1 cellular context compared by ENCODE assay signal in the genomic region with DNA sequence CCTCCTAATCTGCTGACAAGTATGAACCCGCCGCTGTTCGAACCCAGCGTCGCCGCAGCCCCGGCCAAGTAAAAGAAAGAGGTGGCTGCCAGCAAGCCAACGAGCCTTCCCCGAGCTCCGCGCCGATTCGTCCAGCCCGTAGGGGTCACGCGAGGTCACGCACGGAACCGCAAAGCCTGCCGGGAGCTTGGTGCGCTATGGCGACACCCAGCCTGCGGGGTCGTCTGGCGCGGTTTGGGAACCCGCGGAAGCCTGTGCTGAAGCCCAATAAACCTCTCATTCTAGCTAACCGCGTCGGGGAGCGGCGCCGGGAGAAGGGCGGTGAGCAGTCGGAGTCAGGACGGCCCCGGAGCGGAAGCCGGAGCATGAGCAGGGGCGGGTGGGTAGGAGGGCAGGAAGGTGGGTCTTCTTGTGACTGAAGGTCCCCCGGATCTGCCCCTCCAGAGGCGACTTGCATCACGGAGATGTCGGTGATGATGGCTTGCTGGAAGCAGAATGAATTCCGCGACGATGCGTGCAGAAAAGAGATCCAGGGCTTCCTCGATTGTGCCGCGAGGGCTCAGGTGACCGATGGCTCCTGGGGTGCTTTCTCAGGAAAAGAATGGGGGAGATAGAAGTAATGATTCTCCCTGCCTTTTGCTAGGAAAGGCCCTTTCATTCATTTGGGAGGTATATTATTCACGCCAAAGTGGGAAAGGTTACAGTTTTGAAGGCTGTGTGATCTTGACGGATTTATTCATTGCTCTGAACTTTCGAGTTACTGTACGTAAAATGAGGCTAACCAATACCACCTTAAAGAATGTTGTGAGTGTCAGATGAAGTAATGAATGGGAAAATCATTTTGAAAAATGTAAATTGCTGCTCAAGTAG.
TF ChIP-seq lines count a peak whose summit lies in the region.

Gene CHCHD1 (plus strand): TSS at position 170 of the 870 bp plus-strand sequence. CDS start 28 bp downstream, at position 198.

TF ChIP-seq in IMR-90, 13 proteins besides CTCF, POLR2A, EP300 and RAD21:
- TF ChIP-seq, protein P1, sequence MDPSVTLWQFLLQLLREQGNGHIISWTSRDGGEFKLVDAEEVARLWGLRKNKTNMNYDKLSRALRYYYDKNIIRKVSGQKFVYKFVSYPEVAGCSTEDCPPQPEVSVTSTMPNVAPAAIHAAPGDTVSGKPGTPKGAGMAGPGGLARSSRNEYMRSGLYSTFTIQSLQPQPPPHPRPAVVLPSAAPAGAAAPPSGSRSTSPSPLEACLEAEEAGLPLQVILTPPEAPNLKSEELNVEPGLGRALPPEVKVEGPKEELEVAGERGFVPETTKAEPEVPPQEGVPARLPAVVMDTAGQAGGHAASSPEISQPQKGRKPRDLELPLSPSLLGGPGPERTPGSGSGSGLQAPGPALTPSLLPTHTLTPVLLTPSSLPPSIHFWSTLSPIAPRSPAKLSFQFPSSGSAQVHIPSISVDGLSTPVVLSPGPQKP (IDR thresholded peaks at IDR 0.05; ENCODE audit: borderline replicate concordance, low read depth, low read length): no peak
- TF ChIP-seq BHLHE40 (IDR thresholded peaks at IDR 0.05; ENCODE audit: low read depth, low read length): peak; percentile 54
- TF ChIP-seq MAFK (IDR thresholded peaks at IDR 0.05; ENCODE audit: low read depth, low read length): no peak
- peak; percentile 10; the same call in 1 of the 2 replicates for TF ChIP-seq MAZ (IDR thresholded peaks at IDR 0.05; ENCODE audit: borderline replicate concordance, low read depth, low read length)
- TF ChIP-seq SMC3 (IDR thresholded peaks at IDR 0.05; ENCODE audit: low read depth, low read length): no peak
- TF ChIP-seq RFX5 (IDR thresholded peaks at IDR 0.05; ENCODE audit: low read depth, low read length): 0 out of 2 replicates have a peak, but pooled peaks have one; percentile 13
- no peak for TF ChIP-seq FOS (IDR thresholded peaks at IDR 0.05; ENCODE audit: low read depth, low read length)
- TF ChIP-seq CEBPB (IDR thresholded peaks at IDR 0.05; ENCODE audit: low read depth, low read length): peak; percentile 73
- TF ChIP-seq RCOR1 (IDR thresholded peaks at IDR 0.05; ENCODE audit: insufficient replicate concordance, low read length): no peak
- no peak for TF ChIP-seq CHD1 (IDR thresholded peaks at IDR 0.05; ENCODE audit: low read depth, low read length)
- TF ChIP-seq MXI1 (IDR thresholded peaks at IDR 0.05; ENCODE audit: borderline replicate concordance, low read depth, low read length): peak; percentile 76
- TF ChIP-seq NFE2L2 (IDR thresholded peaks at IDR 0.05; ENCODE audit: low read depth, low read length): no peak
- TF ChIP-seq USF2 (IDR thresholded peaks at IDR 0.05; ENCODE audit: low read depth, low read length): peak; percentile 60; the same call in 1 of the 2 replicates
TF ChIP-seq in IMR-90: peak in this region for 6.
